Comparison of ENCODE assay signal across 2 cellular contexts in the genomic region with DNA sequence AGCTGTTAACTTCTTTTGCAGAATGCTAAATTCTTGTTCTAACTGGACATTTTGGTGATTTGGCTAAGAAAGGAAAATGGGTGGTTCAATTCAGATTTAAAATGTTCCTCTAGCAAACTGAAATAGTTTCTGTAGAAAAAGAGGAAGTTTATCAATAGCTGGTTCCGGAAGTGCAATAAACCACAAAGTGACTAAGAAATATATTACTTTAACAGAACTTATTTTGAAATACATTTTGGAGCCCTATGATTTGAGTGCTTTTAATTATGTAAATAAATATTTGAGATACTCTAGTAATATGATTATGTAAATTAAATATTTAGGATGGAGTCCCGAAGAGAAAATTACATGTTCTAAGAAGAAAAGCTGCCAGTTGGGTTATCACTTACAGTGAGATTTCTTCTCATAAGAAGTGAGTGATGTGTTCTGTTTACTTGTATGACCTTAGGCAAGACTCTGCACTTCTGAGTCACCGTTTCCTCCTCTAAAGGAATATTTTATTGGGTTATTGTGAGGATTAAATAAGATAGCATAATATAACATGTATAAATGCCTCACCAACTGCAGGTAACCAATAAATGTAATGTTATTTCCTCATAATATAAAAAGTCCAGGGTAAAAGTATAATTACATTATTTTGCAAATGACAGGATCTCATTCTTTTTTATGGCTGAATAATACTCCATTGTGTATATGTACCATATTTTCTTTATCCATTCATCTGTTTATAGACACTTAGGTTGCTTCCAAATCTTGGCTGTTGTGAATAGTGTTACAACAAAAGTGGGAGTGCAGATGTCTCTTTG.
TF ChIP-seq lines count a peak whose summit lies in the region.

A gene with protein sequence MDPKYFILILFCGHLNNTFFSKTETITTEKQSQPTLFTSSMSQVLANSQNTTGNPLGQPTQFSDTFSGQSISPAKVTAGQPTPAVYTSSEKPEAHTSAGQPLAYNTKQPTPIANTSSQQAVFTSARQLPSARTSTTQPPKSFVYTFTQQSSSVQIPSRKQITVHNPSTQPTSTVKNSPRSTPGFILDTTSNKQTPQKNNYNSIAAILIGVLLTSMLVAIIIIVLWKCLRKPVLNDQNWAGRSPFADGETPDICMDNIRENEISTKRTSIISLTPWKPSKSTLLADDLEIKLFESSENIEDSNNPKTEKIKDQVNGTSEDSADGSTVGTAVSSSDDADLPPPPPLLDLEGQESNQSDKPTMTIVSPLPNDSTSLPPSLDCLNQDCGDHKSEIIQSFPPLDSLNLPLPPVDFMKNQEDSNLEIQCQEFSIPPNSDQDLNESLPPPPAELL (minus strand): TSS at position 73 of the 806 bp plus-strand sequence. CDS start 8,445 bp downstream, outside the sequence.

TF ChIP-seq in liver, 16 proteins besides CTCF, POLR2A, EP300 and RAD21 (continued from another document):
- no peak for TF ChIP-seq TAF1 (conservative IDR thresholded peaks at IDR 0.05)
- no peak for TF ChIP-seq HNF4A (conservative IDR thresholded peaks at IDR 0.05)

TF ChIP-seq in HepG2, 621 proteins besides CTCF, POLR2A, EP300 and RAD21 (continued from another document):
- TF ChIP-seq HNRNPLL (IDR thresholded peaks at IDR 0.05; ENCODE audit: low read depth, low read length, poor library complexity, severe bottlenecking) (no peak), TCF7L2 (IDR thresholded peaks at IDR 0.05; ENCODE audit: low read depth, low read length) (no peak), HOXA5 (CRISPR knock-in tag; IDR thresholded peaks at IDR 0.05) (no peak), RFX3 (CRISPR knock-in tag; IDR thresholded peaks at IDR 0.05) (no peak), MTA1 (CRISPR knock-in tag; IDR thresholded peaks at IDR 0.05; ENCODE audit: borderline replicate concordance) (no peak), HMG20A (CRISPR knock-in tag; IDR thresholded peaks at IDR 0.05; ENCODE audit: borderline replicate concordance) (no peak), NFE2L2 (IDR thresholded peaks at IDR 0.05; ENCODE audit: low read length) (no peak), KDM5B (CRISPR knock-in tag; IDR thresholded peaks at IDR 0.05; ENCODE audit: borderline replicate concordance) (no peak), ZNF703 (CRISPR knock-in tag; IDR thresholded peaks at IDR 0.05; ENCODE audit: borderline replicate concordance) (no peak), GATAD1 (CRISPR knock-in tag; IDR thresholded peaks at IDR 0.05) (no peak), THAP11 (CRISPR knock-in tag; IDR thresholded peaks at IDR 0.05) (no peak)
- TF ChIP-seq, protein P1, sequence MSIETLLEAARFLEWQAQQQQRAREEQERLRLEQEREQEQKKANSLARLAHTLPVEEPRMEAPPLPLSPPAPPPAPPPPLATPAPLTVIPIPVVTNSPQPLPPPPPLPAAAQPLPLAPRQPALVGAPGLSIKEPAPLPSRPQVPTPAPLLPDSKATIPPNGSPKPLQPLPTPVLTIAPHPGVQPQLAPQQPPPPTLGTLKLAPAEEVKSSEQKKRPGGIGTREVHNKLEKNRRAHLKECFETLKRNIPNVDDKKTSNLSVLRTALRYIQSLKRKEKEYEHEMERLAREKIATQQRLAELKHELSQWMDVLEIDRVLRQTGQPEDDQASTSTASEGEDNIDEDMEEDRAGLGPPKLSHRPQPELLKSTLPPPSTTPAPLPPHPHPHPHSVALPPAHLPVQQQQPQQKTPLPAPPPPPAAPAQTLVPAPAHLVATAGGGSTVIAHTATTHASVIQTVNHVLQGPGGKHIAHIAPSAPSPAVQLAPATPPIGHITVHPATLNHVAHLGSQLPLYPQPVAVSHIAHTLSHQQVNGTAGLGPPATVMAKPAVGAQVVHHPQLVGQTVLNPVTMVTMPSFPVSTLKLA (IDR thresholded peaks at IDR 0.05) = no peak
